In the genomic region with DNA sequence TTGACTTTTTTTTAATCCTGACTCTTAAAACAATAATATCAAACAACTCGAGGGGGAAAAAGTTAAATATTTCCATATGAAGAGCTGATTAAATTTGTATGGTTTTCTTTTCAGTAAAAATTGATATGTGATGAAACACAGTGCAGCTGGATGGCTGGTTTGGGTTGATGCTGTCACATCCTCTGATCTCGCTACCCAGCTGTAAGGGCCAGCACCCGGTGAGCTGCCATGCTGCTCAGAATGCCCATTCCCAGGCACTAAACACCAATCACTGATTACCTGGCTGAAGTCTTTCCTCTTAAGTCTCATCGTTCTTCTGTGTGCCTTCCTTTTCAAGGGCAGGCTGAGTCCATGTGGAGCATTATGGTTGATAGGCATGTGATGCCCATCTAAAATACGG, we compare ENCODE assay signal across 12 cellular contexts.
A peak's percentile ranks its signal among the peaks of the same experiment; 100 is the strongest.
DNase-seq lines count a peak whose midpoint lies in the region; ATAC-seq and TF ChIP-seq lines count a peak whose summit lies in the region.
"Had no signal": no experiment of that assay in that cellular context is flagged by ENCODE, and none has a peak within 500 bp of the region (broad histone marks: within the 10 kb centered on the region; RNA-seq: fewer than 3 reads in every experiment).

No MANE protein-coding gene starts in this region.

- peak; percentile 71 for DNase-seq in DND-41
- peak; percentile 57 for DNase-seq in Jurkat, Clone E6-1 (ENCODE audit: low read depth, low spot score)
- DNase-seq in NB4 (ENCODE audit: low read depth): peak; percentile 57
- peak; percentile 16 for DNase-seq in fibroblast of peridontal ligament (ENCODE audit: extremely low read depth)
- no peak for DNase-seq in DMS79 treated with DMSO at 0.1 percent for 48 hours (lab: John Stamatoyannopoulos, UW)
- no peak for DNase-seq in AG08395 (ENCODE audit: low spot score)
- DNase-seq in T1000 (lab: John Stamatoyannopoulos, UW): no peak
- DNase-seq: 8988T; Calu3; CD8-positive, alpha-beta T cell had no signal

- no peaks in the 10 kb centered on the region for H3K79me2 ChIP-seq in DND-41 (ENCODE audit: insufficient read depth, low read length)

- peak overlapping the region; percentile 100 for H3K27ac ChIP-seq in DND-41 (ENCODE audit: low read length)
- H3K27ac ChIP-seq: BLaER1 treated with 17β-estradiol and CSF1 and Interleukin-3, amounts not matched to agents 10 nM and 100 nM had no signal

- no peak for TF ChIP-seq POLR2A in NB4 (IDR thresholded peaks at IDR 0.05; ENCODE audit: extremely low read depth, insufficient read length)

- H3K27me3 ChIP-seq in DND-41 (ENCODE audit: insufficient read depth, low read length, poor library complexity): no peaks in the 10 kb centered on the region
- H3K27me3 ChIP-seq: BLaER1 treated with 17β-estradiol and CSF1 and Interleukin-3, amounts not matched to agents 10 nM and 100 nM had no signal

- H4K20me1 ChIP-seq in DND-41 (ENCODE audit: insufficient read depth, low read length): no peaks in the 10 kb centered on the region
- H4K20me1 ChIP-seq: BLaER1 treated with 17β-estradiol and CSF1 and Interleukin-3, amounts not matched to agents 10 nM and 100 nM had no signal

- H3K4me1 ChIP-seq in DND-41 (ENCODE audit: insufficient read depth, low read length): peaks cover 93% of the 10 kb centered on the region
- H3K4me1 ChIP-seq: BLaER1 treated with 17β-estradiol and CSF1 and Interleukin-3, amounts not matched to agents 10 nM and 100 nM had no signal

- TF ChIP-seq CTCF in DND-41 (IDR thresholded peaks at IDR 0.05; ENCODE audit: borderline replicate concordance, extremely low read depth, low read length, poor library complexity, severe bottlenecking) (no peak), NB4 (IDR thresholded peaks at IDR 0.05; ENCODE audit: low read depth, low read length) (no peak)

- H3K36me3 ChIP-seq in DND-41 (ENCODE audit: insufficient read depth, low read length): no peaks in the 10 kb centered on the region
- H3K36me3 ChIP-seq: HAP-1 had no signal

- no peak overlapping the region for H2AFZ ChIP-seq in DND-41 (ENCODE audit: low read depth, low read length)

- H3K4me2 ChIP-seq in DND-41 (ENCODE audit: insufficient read depth, low read length): peak overlapping the region; percentile 48
- H3K4me2 ChIP-seq: BLaER1 treated with 17β-estradiol and CSF1 and Interleukin-3, amounts not matched to agents 10 nM and 100 nM had no signal

- ATAC-seq in DND-41 (ENCODE audit: insufficient read depth, low read depth): peak; percentile 48
- ATAC-seq: CD8-positive, alpha-beta T cell had no signal

- no peaks in the 10 kb centered on the region for H3K9me3 ChIP-seq in DND-41 (ENCODE audit: insufficient read depth, low read length, severe bottlenecking)
- H3K9me3 ChIP-seq: BLaER1 treated with 17β-estradiol and CSF1 and Interleukin-3, amounts not matched to agents 10 nM and 100 nM; HAP-1 had no signal

- H3K4me3 ChIP-seq in DND-41 (ENCODE audit: low read depth in 1 of 2, low read length in 2 of 2): peak overlapping the region in 1 of 2 experiments; percentile 5; a peak in 1 of 4 replicates
- peak overlapping the region; percentile 0; the same call in 1 of the 2 replicates for H3K4me3 ChIP-seq in Jurkat, Clone E6-1 (ENCODE audit: low read length)
- H3K4me3 ChIP-seq in NB4 (ENCODE audit: low read depth, low read length): no peak overlapping the region
- H3K4me3 ChIP-seq: BLaER1 treated with 17β-estradiol and CSF1 and Interleukin-3, amounts not matched to agents 10 nM and 100 nM; HAP-1 had no signal

- H3K9ac ChIP-seq in DND-41 (ENCODE audit: low read depth, low read length): peak overlapping the region; percentile 70
- H3K9ac ChIP-seq: BLaER1 treated with 17β-estradiol and CSF1 and Interleukin-3, amounts not matched to agents 10 nM and 100 nM had no signal

Comparison
In these comparisons a context has a peak if more than half of its experiments do, and no peak if none do; other contexts are left out.
1. DNase-seq: peak in DND-41 (single experiment), Jurkat, Clone E6-1 (single experiment), NB4 (single experiment) and fibroblast of peridontal ligament (single experiment); none in DMS79 treated with DMSO at 0.1 percent for 48 hours (single experiment), AG08395 (single experiment) and T1000 (single experiment).